Comparison of ENCODE assay signal across 18 cellular contexts in the genomic region with DNA sequence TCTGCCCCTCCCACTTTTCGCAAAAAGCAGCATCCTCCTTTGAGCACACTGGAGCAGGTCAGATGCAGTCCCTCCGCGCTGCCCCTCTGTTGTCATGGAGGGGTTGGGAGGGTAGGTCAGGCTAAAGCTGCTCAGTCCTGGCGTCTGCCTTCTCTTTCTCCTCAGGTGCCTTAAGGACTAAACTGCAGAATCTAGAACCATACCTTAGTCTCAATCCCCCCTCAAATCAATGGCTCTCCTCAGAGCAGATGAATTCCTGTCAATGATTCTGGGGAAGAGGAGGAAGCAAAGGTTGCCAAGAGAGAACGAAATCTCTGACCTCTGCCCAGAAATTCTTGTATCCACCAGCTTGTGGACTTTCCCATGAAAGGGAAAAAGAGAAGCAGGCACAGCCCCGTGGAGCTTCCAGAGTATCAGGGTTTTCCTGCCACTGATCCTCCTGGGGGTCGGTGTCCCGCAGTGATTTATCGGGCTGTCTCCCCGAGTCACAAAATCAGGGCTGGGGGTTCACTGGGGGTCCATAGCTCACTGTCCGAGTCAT. TPM values are rescaled to one million over a fixed set of nuclear protein-coding genes. Genes with fewer than 3 reads are reported as not detected.
DNase-seq lines count a peak whose midpoint lies in the region; ATAC-seq and TF ChIP-seq lines count a peak whose summit lies in the region.
"Had no signal": no experiment of that assay in that cellular context is flagged by ENCODE, and none has a peak within 500 bp of the region (broad histone marks: within the 10 kb centered on the region; RNA-seq: fewer than 3 reads in every experiment).

No MANE protein-coding gene starts in this region.

- H3K23me2 ChIP-seq in H9 (ENCODE audit: insufficient read length, low read depth, low read length, poor library complexity, severe bottlenecking) = peaks cover 8% of the 10 kb centered on the region

- H3K23ac ChIP-seq in H9 (ENCODE audit: insufficient read length, low read depth, low read length) = no peak overlapping the region

- no peak overlapping the region for H3K4me3 ChIP-seq in endodermal cell (ENCODE audit: low read length)
- no peak overlapping the region for H3K4me3 ChIP-seq in osteoblast (ENCODE audit: insufficient read depth, low read length)
- no peak overlapping the region for H3K4me3 ChIP-seq in lower lobe of right lung
- H3K4me3 ChIP-seq: GM23248 had no signal

- H3T11ph ChIP-seq in H9 (ENCODE audit: low read length) = no peak overlapping the region

- H3K36me3 Mint-ChIP-seq in H9 (ENCODE audit: insufficient read depth in 1 of 3, low read depth in 3 of 3) (no peaks in the 10 kb centered on the region; a peak in 1 of 7 replicates), endodermal cell (ENCODE audit: low read depth) (no peaks in the 10 kb centered on the region)
- H3K36me3 Mint-ChIP-seq: CD8-positive, alpha-beta memory T cell had no signal

- no peak overlapping the region for H3K4ac ChIP-seq in H9 (ENCODE audit: low read depth, low read length)

- no peaks in the 10 kb centered on the region for H3K79me1 ChIP-seq in H9 (ENCODE audit: insufficient read depth, low read depth, low read length, poor library complexity, severe bottlenecking)

- no peak overlapping the region for H4K5ac ChIP-seq in H9 (ENCODE audit: insufficient read length, low read depth, low read length)

- in situ Hi-C loops in G401 (cut with HindIII; ENCODE audit: low sequenced_read_pairs) = no loop called here

- H4K91ac ChIP-seq in H9 (ENCODE audit: insufficient read length, low read depth, low read length) = no peak overlapping the region

- H3K4me1 Mint-ChIP-seq in H9 (peaks cover 35 to 76% of the 10 kb centered on the region in 2 experiments), endodermal cell (peaks cover 7% of the 10 kb centered on the region)

- DNase-seq in G401 (ENCODE audit: low spot score) (peak; percentile 75), H9 (peak; percentile 43), endodermal cell (peak; percentile 59), osteoblast (ENCODE audit: insufficient read length, low spot score, missing footprints) (peak; percentile 77), lower lobe of right lung (no peak)
- DNase-seq in central memory CD4-positive, alpha-beta T cell = no peak
- no peak for DNase-seq in stimulated activated CD4-positive, alpha-beta T cell treated with anti-CD3 and anti-CD28 coated beads, Interleukin-1b, Interleukin-23, amount 100 ng/mL, for 48 hours
- DNase-seq: 8988T; AML-193; Caco-2; CD8-positive, alpha-beta memory T cell; DND-41; GF-D8; GM23248; HCEC 1CT; HFFc6 had no signal

- WGBS in H9 (ENCODE audit: extremely low coverage, insufficient read length, low lambda C conversion rate) = no CpG with 5 or more reads among the region's 11 CpGs
- 3 to 5% methylated on average over 6 to 11 of the region's 11 CpGs for WGBS in endodermal cell (ENCODE audit: insufficient coverage in 1 of 2, insufficient read length in 1 of 2), 2 experiments

- H3K27ac Mint-ChIP-seq in H9 (no peak overlapping the region), endodermal cell (no peak overlapping the region)
- H3K27ac Mint-ChIP-seq: HFFc6 had no signal

- no peak overlapping the region for H3K14ac ChIP-seq in H9 (ENCODE audit: insufficient read depth, low read length)

- H3K27ac ChIP-seq in H9 (ENCODE audit: insufficient read length, low read depth, low read length) = no peak overlapping the region
- H3K27ac ChIP-seq in endodermal cell (ENCODE audit: low read depth, low read length) = no peak overlapping the region
- no peak overlapping the region for H3K27ac ChIP-seq in osteoblast (ENCODE audit: low read depth, low read length)
- H3K27ac ChIP-seq in lower lobe of right lung = no peak overlapping the region
- H3K27ac ChIP-seq: BLaER1, GM23248 had no signal

- H3K4me2 ChIP-seq in H9 (ENCODE audit: insufficient read depth, insufficient read length, low read length) (peak overlapping the region; percentile 28), osteoblast (ENCODE audit: insufficient read depth, low read length) (no peak overlapping the region)

- no peaks in the 10 kb centered on the region for H4K20me1 ChIP-seq in H9 (ENCODE audit: control insufficient read depth, insufficient read depth, insufficient read length)
- peaks cover 3% of the 10 kb centered on the region for H4K20me1 ChIP-seq in osteoblast (ENCODE audit: insufficient read depth, low read length)

- H3K4me1 ChIP-seq in H9 (ENCODE audit: insufficient read depth, low read length) = no peaks in the 10 kb centered on the region; the same call in 1 of the 2 replicates
- no peaks in the 10 kb centered on the region for H3K4me1 ChIP-seq in endodermal cell (ENCODE audit: control insufficient read depth, insufficient read depth, low read length)
- no peaks in the 10 kb centered on the region for H3K4me1 ChIP-seq in osteoblast (ENCODE audit: insufficient read depth, low read length)
- H3K4me1 ChIP-seq in lower lobe of right lung = peaks cover 42% of the 10 kb centered on the region
- H3K4me1 ChIP-seq: Caco-2 had no signal

- H3K27me3 Mint-ChIP-seq in H9 (ENCODE audit: low read depth) = peaks cover 99% of the 10 kb centered on the region
- peaks cover 99% of the 10 kb centered on the region for H3K27me3 Mint-ChIP-seq in endodermal cell (ENCODE audit: insufficient read depth)

- intact Hi-C loops in lower lobe of right lung (cut with DNase I) = no loop called here

- H2AFZ ChIP-seq in H9 (ENCODE audit: low read length) (no peak overlapping the region), osteoblast (ENCODE audit: low read length) (no peak overlapping the region)
- H2AFZ ChIP-seq: GM23248 had no signal

- H2BK15ac ChIP-seq in H9 (ENCODE audit: low read depth, low read length) = no peak overlapping the region

- H3K9me3 Mint-ChIP-seq in H9 = peaks cover 4% of the 10 kb centered on the region in 2 experiments; a peak in 2 of 5 replicates
- H3K9me3 Mint-ChIP-seq in endodermal cell = no peaks in the 10 kb centered on the region
- H3K9me3 Mint-ChIP-seq: CD8-positive, alpha-beta memory T cell; HFFc6 had no signal

- no peak overlapping the region for H2BK5ac ChIP-seq in H9 (ENCODE audit: insufficient read length, low read length)

- no peak overlapping the region for H3K18ac ChIP-seq in H9 (ENCODE audit: insufficient read length, low read depth, low read length)

- H3K9ac ChIP-seq in H9 (ENCODE audit: extremely low read depth, insufficient read length, low read length) = no peak overlapping the region
- H3K9ac ChIP-seq in endodermal cell (ENCODE audit: extremely low read depth, low read length, poor library complexity, severe bottlenecking) = no peak overlapping the region
- H3K9ac ChIP-seq: BLaER1, GM23248 had no signal

- peaks cover 95% of the 10 kb centered on the region for H3K27me3 ChIP-seq in H9 (ENCODE audit: insufficient read depth, low read length)
- peaks cover 100% of the 10 kb centered on the region for H3K27me3 ChIP-seq in endodermal cell (ENCODE audit: control insufficient read depth, insufficient read depth, low read length, poor library complexity, severe bottlenecking)
- H3K27me3 ChIP-seq in osteoblast (ENCODE audit: insufficient read depth, low read length) = peaks cover 99% of the 10 kb centered on the region
- H3K27me3 ChIP-seq in lower lobe of right lung (ENCODE audit: low read depth) = peaks cover 100% of the 10 kb centered on the region

- no peak overlapping the region for H2BK120ac ChIP-seq in H9 (ENCODE audit: low read depth, low read length, poor library complexity, severe bottlenecking)

- no peak overlapping the region for H2AK5ac ChIP-seq in H9 (ENCODE audit: insufficient read length, low read length)

- 0 out of 5 replicates have a peak overlapping the region, but pooled peaks of 1 of the 2 experiments have one; percentile 14 for H3K4me3 Mint-ChIP-seq in H9
- H3K4me3 Mint-ChIP-seq in endodermal cell = no peak overlapping the region
- H3K4me3 Mint-ChIP-seq: CD8-positive, alpha-beta memory T cell; HFFc6 had no signal

- no peak for TF ChIP-seq CTCF in H9 (conservative IDR thresholded peaks at IDR 0.05)
- TF ChIP-seq CTCF in endodermal cell (conservative IDR thresholded peaks at IDR 0.05) = no peak
- no peak for TF ChIP-seq CTCF in osteoblast (IDR thresholded peaks at IDR 0.05; ENCODE audit: extremely low read depth, low read depth, low read length)
- no peak for TF ChIP-seq CTCF in lower lobe of right lung (IDR thresholded peaks at IDR 0.05)

- H4K8ac ChIP-seq in H9 (replicated peaks; ENCODE audit: insufficient read length, low read depth, low read length) = no peak overlapping the region

- H3K56ac ChIP-seq in H9 (ENCODE audit: insufficient read length, low read depth, low read length) = no peak overlapping the region

- H3K9me3 ChIP-seq in H9 (ENCODE audit: control insufficient read depth, low read depth, low read length) (no peaks in the 10 kb centered on the region), endodermal cell (ENCODE audit: control insufficient read depth, low read length) (no peaks in the 10 kb centered on the region), osteoblast (ENCODE audit: low read depth, low read length) (no peaks in the 10 kb centered on the region), lower lobe of right lung (no peaks in the 10 kb centered on the region)
- H3K9me3 ChIP-seq: BLaER1, Caco-2 had no signal

- H2BK20ac ChIP-seq in H9 (ENCODE audit: low read depth, low read length, poor library complexity, severe bottlenecking) = no peak overlapping the region

- H3K36me3 ChIP-seq in endodermal cell (ENCODE audit: control insufficient read depth, insufficient read depth, low read length) (no peaks in the 10 kb centered on the region), osteoblast (ENCODE audit: insufficient read depth, low read length) (no peaks in the 10 kb centered on the region), lower lobe of right lung (no peaks in the 10 kb centered on the region)
- H3K36me3 ChIP-seq: BLaER1 had no signal

- H2BK12ac ChIP-seq in H9 (ENCODE audit: insufficient read length, low read depth, low read length) = no peak overlapping the region

- ATAC-seq in lower lobe of right lung = no peak
- ATAC-seq: HepG2 had no signal

- H3K79me2 ChIP-seq in H9 (ENCODE audit: insufficient read depth, low read length) (no peaks in the 10 kb centered on the region), osteoblast (ENCODE audit: insufficient read depth, low read length) (no peaks in the 10 kb centered on the region)

RNA-seq across cellular contexts. Expression of a gene that starts 7.2 kb away (rescaled TPM):
- not detected in 2 replicates for total RNA-seq in G401 (2014; rRNA removed; shearing (Covaris generic))
- total RNA-seq in H9 (2021) (not detected in 2 replicates), endodermal cell (not detected), osteoblast (not detected in 2 replicates), lower lobe of right lung (not detected)
- polyA plus RNA-seq in endodermal cell (2013, experiment 1 of 2) = not detected
- polyA plus RNA-seq in endodermal cell (2013, experiment 2 of 2) = not detected
- total RNA-seq: Caco-2; CD8-positive, alpha-beta memory T cell; GM23248; HepG2; HFFc6 had no signal
- polyA plus RNA-seq: CD8-positive, alpha-beta memory T cell; GM23248; HepG2 had no signal

RNA-seq across cellular contexts. Expression of a gene that starts 26.2 kb away (rescaled TPM):
- 3.4 and 8.6 TPM in 2 replicates for total RNA-seq in G401 (2014; rRNA removed; shearing (Covaris generic))
- total RNA-seq in H9 (2021) (14.7 and 15.5 TPM in 2 replicates), endodermal cell (1 to 10 TPM; 1.0 to 2.1 TPM), osteoblast (not detected in 2 replicates), lower lobe of right lung (23.9 TPM)
- 0.46 TPM for polyA plus RNA-seq in endodermal cell (2013, experiment 1 of 2)
- polyA plus RNA-seq in endodermal cell (2013, experiment 2 of 2) = not detected
- total RNA-seq: Caco-2; CD8-positive, alpha-beta memory T cell; GM23248; HepG2; HFFc6 had no signal
- polyA plus RNA-seq: CD8-positive, alpha-beta memory T cell; GM23248 had no signal

RNA-seq across cellular contexts. Expression of a gene that starts 36.4 kb away (rescaled TPM):
- 30.8 and 45.5 TPM in 2 replicates for total RNA-seq in G401 (2014; rRNA removed; shearing (Covaris generic))
- total RNA-seq in H9 (2021) (48.2 and 51.3 TPM in 2 replicates), endodermal cell (10 to 100 TPM; 60.3 to 60.5 TPM), osteoblast (31.5 and 35.8 TPM in 2 replicates), lower lobe of right lung (76.6 TPM)
- 52.0 TPM for polyA plus RNA-seq in endodermal cell (2013, experiment 1 of 2)
- polyA plus RNA-seq in endodermal cell (2013, experiment 2 of 2) = 54.0 TPM

Comparison
In these comparisons a context has a peak if more than half of its experiments do, and no peak if none do; other contexts are left out.
1. DNase-seq: peak in G401 (single experiment), H9 (single experiment), endodermal cell (single experiment) and osteoblast (single experiment); none in central memory CD4-positive, alpha-beta T cell (single experiment), lower lobe of right lung (single experiment) and stimulated activated CD4-positive, alpha-beta T cell treated with anti-CD3 and anti-CD28 coated beads, Interleukin-1b, Interleukin-23, amount 100 ng/mL, for 48 hours (single experiment).